ENCODE assay signal across 30 cellular contexts in the genomic region with DNA sequence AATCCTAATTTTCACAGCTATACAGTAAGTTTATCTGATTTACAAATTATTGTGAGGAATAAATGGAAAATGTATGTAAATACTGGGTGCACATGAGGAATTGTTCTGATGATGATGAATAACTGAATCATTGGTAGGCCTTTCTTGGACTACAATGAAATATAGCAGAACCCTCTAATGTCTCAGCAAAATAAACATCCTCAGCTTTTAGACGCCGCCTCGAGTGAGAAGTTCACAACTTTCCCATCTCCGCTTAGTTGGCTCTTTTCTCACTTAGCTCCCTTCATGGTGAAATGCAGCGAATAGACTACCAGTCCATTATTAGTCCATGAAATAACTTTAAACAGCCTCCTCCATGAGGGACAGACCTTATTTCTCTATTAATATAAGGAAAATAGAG.
"Had no signal": no experiment of that assay in that cellular context is flagged by ENCODE, and none has a peak within 500 bp of the region (broad histone marks: within the 10 kb centered on the region; RNA-seq: fewer than 3 reads in every experiment).

No MANE protein-coding gene starts in this region.

- H3K4me3 Mint-ChIP-seq: activated B cell treated with CpG ODN at 0.5 μM for 24 hours; activated CD8-positive, alpha-beta T cell treated with anti-CD3 and anti-CD28 coated beads for 36 hours; activated naive CD4-positive, alpha-beta T cell treated with anti-CD3 and anti-CD28 coated beads, Interleukin-2, amount 10 ng/mL, durations not matched to agents 7 days and 5 days; activated naive CD8-positive, alpha-beta T cell treated with anti-CD3 and anti-CD28 coated beads, Interleukin-2, amount 10 ng/mL, durations not matched to agents 7 days and 5 days; activated T-cell treated with anti-CD3 and anti-CD28 coated beads, Interleukin-2, amount 50 U/mL, for 4 hours; central memory CD8-positive, alpha-beta T cell; dendritic cell treated with granulocyte-macrophage colony-stimulating factor and Interleukin-4, amounts not matched to agents 40 ng/mL and 50 ng/mL, for 4 days; endodermal cell; T-helper 17 cell; T-helper 2 cell treated with Interferon-gamma antibody and Interleukin-4, amounts not matched to agents 5 μg/mL and 100 μg/mL, for 36 hours had no signal

- H3K27me3 Mint-ChIP-seq: activated B cell treated with CpG ODN at 0.5 μM for 24 hours; activated CD8-positive, alpha-beta T cell treated with anti-CD3 and anti-CD28 coated beads for 36 hours; activated naive CD4-positive, alpha-beta T cell treated with anti-CD3 and anti-CD28 coated beads, Interleukin-2, amount 10 ng/mL, durations not matched to agents 7 days and 5 days; activated naive CD8-positive, alpha-beta T cell treated with anti-CD3 and anti-CD28 coated beads, Interleukin-2, amount 10 ng/mL, durations not matched to agents 7 days and 5 days; central memory CD8-positive, alpha-beta T cell; dendritic cell treated with granulocyte-macrophage colony-stimulating factor and Interleukin-4, amounts not matched to agents 40 ng/mL and 50 ng/mL, for 4 days had no signal

- H3K9me3 ChIP-seq: body of pancreas had no signal

- ATAC-seq: activated CD4-positive, CD25-positive, alpha-beta regulatory T cell treated with anti-CD3 and anti-CD28 coated beads, Interleukin-2, amount 50 U/mL, for 24 hours; activated CD8-positive, alpha-beta T cell treated with anti-CD3 and anti-CD28 coated beads for 36 hours; activated naive CD4-positive, alpha-beta T cell treated with anti-CD3 and anti-CD28 coated beads, Interleukin-2, amount 50 U/mL, for 72 hours; activated T-cell treated with anti-CD3 and anti-CD28 coated beads, Interleukin-2, amount 50 U/mL, for 4 hours; body of pancreas; esophagus mucosa; gastroesophageal sphincter; heart right ventricle; T-helper 17 cell had no signal

- H3K36me3 ChIP-seq: breast epithelium, gastroesophageal sphincter, heart right ventricle, WERI-Rb-1 had no signal

- H3K27ac Mint-ChIP-seq: activated B cell treated with CpG ODN at 0.5 μM for 24 hours; activated CD8-positive, alpha-beta T cell treated with anti-CD3 and anti-CD28 coated beads for 36 hours; activated naive CD4-positive, alpha-beta T cell treated with anti-CD3 and anti-CD28 coated beads, Interleukin-2, amount 10 ng/mL, durations not matched to agents 7 days and 5 days; activated naive CD4-positive, alpha-beta T cell treated with anti-CD3 and anti-CD28 coated beads, Interleukin-2, amount 50 U/mL, for 72 hours; activated naive CD8-positive, alpha-beta T cell treated with anti-CD3 and anti-CD28 coated beads, Interleukin-2, amount 10 ng/mL, durations not matched to agents 7 days and 5 days; dendritic cell treated with granulocyte-macrophage colony-stimulating factor and Interleukin-4, amounts not matched to agents 40 ng/mL and 50 ng/mL, for 4 days; endodermal cell; T-helper 17 cell; T-helper 2 cell treated with Interferon-gamma antibody and Interleukin-4, amounts not matched to agents 5 μg/mL and 100 μg/mL, for 36 hours had no signal

- H3K4me3 ChIP-seq: body of pancreas, breast epithelium, coronary artery, dorsolateral prefrontal cortex, gastroesophageal sphincter, heart right ventricle had no signal

- H3K27me3 ChIP-seq: body of pancreas, breast epithelium, dorsolateral prefrontal cortex, gastroesophageal sphincter, heart right ventricle had no signal

- H3K4me1 Mint-ChIP-seq: activated B cell treated with CpG ODN at 0.5 μM for 24 hours; activated naive CD4-positive, alpha-beta T cell treated with anti-CD3 and anti-CD28 coated beads, Interleukin-2, amount 10 ng/mL, durations not matched to agents 7 days and 5 days; activated naive CD8-positive, alpha-beta T cell treated with anti-CD3 and anti-CD28 coated beads, Interleukin-2, amount 10 ng/mL, durations not matched to agents 7 days and 5 days; central memory CD8-positive, alpha-beta T cell had no signal

- H3K27ac ChIP-seq: body of pancreas, breast epithelium, coronary artery, dorsolateral prefrontal cortex, gastroesophageal sphincter, heart right ventricle, WERI-Rb-1 had no signal

- DNase-seq: activated B cell treated with CpG ODN at 0.5 μM for 24 hours; activated CD4-positive, alpha-beta T cell treated with anti-CD3 and anti-CD28 coated beads for 48 hours; activated CD4-positive, alpha-beta T cell treated with anti-CD3 and anti-CD28 coated beads, Interleukin-2, amount 50 U/mL, for 1 hour; activated CD4-positive, alpha-beta T cell treated with anti-CD3 and anti-CD28 coated beads, Interleukin-2, amount 50 U/mL, for 48 hours; activated CD8-positive, alpha-beta memory T cell treated with anti-CD3 and anti-CD28 coated beads for 24 hours; activated CD8-positive, alpha-beta T cell treated with anti-CD3 and anti-CD28 coated beads for 36 hours; activated gamma-delta T cell; activated naive CD4-positive, alpha-beta T cell; activated naive CD4-positive, alpha-beta T cell treated with anti-CD3 and anti-CD28 coated beads, Interleukin-2, amount 10 ng/mL, durations not matched to agents 7 days and 5 days; activated naive CD8-positive, alpha-beta T cell treated with anti-CD3 and anti-CD28 coated beads, Interleukin-2, amount 10 ng/mL, durations not matched to agents 7 days and 5 days; activated T-cell treated with anti-CD3 and anti-CD28 coated beads, Interleukin-2, amount 50 U/mL, for 4 hours; body of pancreas; dorsolateral prefrontal cortex; effector memory CD4-positive, alpha-beta T cell; endodermal cell; foreskin melanocyte; heart right ventricle; T-helper 1 cell; T-helper 17 cell; T1000; WERI-Rb-1 had no signal

- H3K36me3 Mint-ChIP-seq: activated naive CD4-positive, alpha-beta T cell treated with anti-CD3 and anti-CD28 coated beads, Interleukin-2, amount 10 ng/mL, durations not matched to agents 7 days and 5 days; activated naive CD8-positive, alpha-beta T cell treated with anti-CD3 and anti-CD28 coated beads, Interleukin-2, amount 10 ng/mL, durations not matched to agents 7 days and 5 days had no signal

- H3K4me1 ChIP-seq: breast epithelium, heart right ventricle had no signal

- H3K9me3 Mint-ChIP-seq: endodermal cell had no signal
